Comparison of ENCODE assay signal across 2 cellular contexts in genomic region chr4:1176398-1177273, GRCh38.
TF ChIP-seq lines count a peak whose summit lies in the region.

No MANE protein-coding gene starts in this region.

TF ChIP-seq in HEK293, 187 proteins besides CTCF, POLR2A, EP300 and RAD21:
- TF ChIP-seq ZNF24 (tag by site-specific recombination; IDR thresholded peaks at IDR 0.05) = 0 out of 2 replicates have a peak, but pooled peaks have one; percentile 64
- TF ChIP-seq ZNF223 (tag by site-specific recombination; IDR thresholded peaks at IDR 0.05) = no peak
TF ChIP-seq in HEK293: peak in this region for 1.

TF ChIP-seq in H1, 55 proteins besides CTCF, POLR2A, EP300 and RAD21:
- TF ChIP-seq POU5F1 (IDR thresholded peaks at IDR 0.05; ENCODE audit: low read depth, low read length) = no peak
- no peak for TF ChIP-seq CEBPB (IDR thresholded peaks at IDR 0.05; ENCODE audit: low read depth, low read length)
- no peak for TF ChIP-seq EGR1 (IDR thresholded peaks at IDR 0.05; ENCODE audit: borderline replicate concordance, low read depth, low read length)
- no peak for TF ChIP-seq GTF2F1 (IDR thresholded peaks at IDR 0.05; ENCODE audit: borderline replicate concordance, low read depth, low read length)
- TF ChIP-seq TCF12 (IDR thresholded peaks at IDR 0.05; ENCODE audit: low read depth, low read length) = no peak
- no peak for TF ChIP-seq CTBP2 (IDR thresholded peaks at IDR 0.05; ENCODE audit: borderline replicate concordance, insufficient read depth, insufficient read length, low read length)
- no peak for TF ChIP-seq BCL11A (IDR thresholded peaks at IDR 0.05; ENCODE audit: low read depth in 2 of 2, low read length in 2 of 2)
- no peak for TF ChIP-seq RFX5 (IDR thresholded peaks at IDR 0.05; ENCODE audit: borderline replicate concordance, low read depth, low read length)
- TF ChIP-seq YY1 (IDR thresholded peaks at IDR 0.05; ENCODE audit: low read depth, low read length) = no peak
- no peak for TF ChIP-seq RBBP5 (IDR thresholded peaks at IDR 0.05; ENCODE audit: borderline replicate concordance, low read depth, low read length)
- no peak for TF ChIP-seq SP1 (IDR thresholded peaks at IDR 0.05; ENCODE audit: low read depth, low read length)
- TF ChIP-seq BRCA1 (IDR thresholded peaks at IDR 0.05; ENCODE audit: low read depth, low read length) = no peak
- no peak for TF ChIP-seq TBP (IDR thresholded peaks at IDR 0.05; ENCODE audit: low read depth, low read length)
- TF ChIP-seq HDAC2 (IDR thresholded peaks at IDR 0.05; ENCODE audit: borderline replicate concordance in 1 of 2, low read depth in 2 of 2, low read length in 2 of 2) = no peak
- no peak for TF ChIP-seq TEAD4 (IDR thresholded peaks at IDR 0.05; ENCODE audit: low read depth, low read length)
- TF ChIP-seq CHD1 (IDR thresholded peaks at IDR 0.05; ENCODE audit: low read depth, low read length) = no peak
- TF ChIP-seq SUZ12 (IDR thresholded peaks at IDR 0.05; ENCODE audit: low read length) = no peak
- TF ChIP-seq EZH2 (IDR thresholded peaks at IDR 0.05; ENCODE audit: low read depth, low read length, severe bottlenecking) = no peak
